1 cellular context compared by ENCODE assay signal in the genomic region with DNA sequence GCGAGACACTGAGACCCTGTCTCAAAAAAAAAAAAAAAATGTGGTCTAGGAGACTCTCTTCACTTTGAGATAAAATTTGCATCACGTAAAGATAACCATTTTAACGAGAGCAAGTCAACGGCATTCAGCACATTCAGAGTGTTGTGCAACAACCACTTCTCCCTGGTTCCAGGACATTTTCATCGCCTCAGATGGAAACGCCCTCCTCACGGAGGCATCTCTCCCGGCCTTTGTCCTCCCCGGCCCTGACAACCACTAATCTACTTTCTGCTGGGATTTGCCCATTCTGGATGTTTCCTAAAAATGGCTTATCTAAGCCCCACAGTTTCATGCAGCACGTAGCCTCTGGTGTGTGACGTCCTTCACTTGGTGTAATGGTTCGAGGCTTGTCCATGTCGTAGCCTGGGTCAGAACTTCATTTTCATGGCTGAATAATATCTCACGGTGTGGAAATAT.
TF ChIP-seq lines count a peak whose summit lies in the region.

No MANE protein-coding gene starts in this region.

TF ChIP-seq in K562, 482 proteins besides CTCF, POLR2A, EP300 and RAD21 (continued from another document and continues in another):
- TF ChIP-seq, protein P1, sequence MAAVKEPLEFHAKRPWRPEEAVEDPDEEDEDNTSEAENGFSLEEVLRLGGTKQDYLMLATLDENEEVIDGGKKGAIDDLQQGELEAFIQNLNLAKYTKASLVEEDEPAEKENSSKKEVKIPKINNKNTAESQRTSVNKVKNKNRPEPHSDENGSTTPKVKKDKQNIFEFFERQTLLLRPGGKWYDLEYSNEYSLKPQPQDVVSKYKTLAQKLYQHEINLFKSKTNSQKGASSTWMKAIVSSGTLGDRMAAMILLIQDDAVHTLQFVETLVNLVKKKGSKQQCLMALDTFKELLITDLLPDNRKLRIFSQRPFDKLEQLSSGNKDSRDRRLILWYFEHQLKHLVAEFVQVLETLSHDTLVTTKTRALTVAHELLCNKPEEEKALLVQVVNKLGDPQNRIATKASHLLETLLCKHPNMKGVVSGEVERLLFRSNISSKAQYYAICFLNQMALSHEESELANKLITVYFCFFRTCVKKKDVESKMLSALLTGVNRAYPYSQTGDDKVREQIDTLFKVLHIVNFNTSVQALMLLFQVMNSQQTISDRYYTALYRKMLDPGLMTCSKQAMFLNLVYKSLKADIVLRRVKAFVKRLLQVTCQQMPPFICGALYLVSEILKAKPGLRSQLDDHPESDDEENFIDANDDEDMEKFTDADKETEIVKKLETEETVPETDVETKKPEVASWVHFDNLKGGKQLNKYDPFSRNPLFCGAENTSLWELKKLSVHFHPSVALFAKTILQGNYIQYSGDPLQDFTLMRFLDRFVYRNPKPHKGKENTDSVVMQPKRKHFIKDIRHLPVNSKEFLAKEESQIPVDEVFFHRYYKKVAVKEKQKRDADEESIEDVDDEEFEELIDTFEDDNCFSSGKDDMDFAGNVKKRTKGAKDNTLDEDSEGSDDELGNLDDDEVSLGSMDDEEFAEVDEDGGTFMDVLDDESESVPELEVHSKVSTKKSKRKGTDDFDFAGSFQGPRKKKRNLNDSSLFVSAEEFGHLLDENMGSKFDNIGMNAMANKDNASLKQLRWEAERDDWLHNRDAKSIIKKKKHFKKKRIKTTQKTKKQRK (IDR thresholded peaks at IDR 0.05; ENCODE audit: borderline replicate concordance, low read depth, low read length): no peak
- TF ChIP-seq SUPT5H (IDR thresholded peaks at IDR 0.05) (no peak), ZNF133 (CRISPR knock-in tag; IDR thresholded peaks at IDR 0.05) (no peak), NFIC (IDR thresholded peaks at IDR 0.05) (peak; percentile 41), YBX1 (IDR thresholded peaks at IDR 0.05) (no peak), XRCC4 (IDR thresholded peaks at IDR 0.05; ENCODE audit: extremely low read depth, insufficient read depth, insufficient read length) (no peak), KAT2B (IDR thresholded peaks at IDR 0.05; ENCODE audit: low read depth, low read length) (no peak), ZNF695 (CRISPR knock-in tag; IDR thresholded peaks at IDR 0.05) (no peak), ZZZ3 (IDR thresholded peaks at IDR 0.05) (no peak), SIN3A (IDR thresholded peaks at IDR 0.05; ENCODE audit: borderline replicate concordance in 2 of 2, control insufficient read depth in 1 of 2, low read depth in 2 of 2, low read length in 2 of 2) (no peak), CBX5 (IDR thresholded peaks at IDR 0.05; ENCODE audit: borderline replicate concordance, low read depth) (no peak), YY1 (IDR thresholded peaks at IDR 0.05; ENCODE audit: borderline replicate concordance in 1 of 3, control insufficient read depth in 1 of 3, extremely low read depth in 1 of 3, insufficient read depth in 3 of 3, insufficient read length in 1 of 3, insufficient replicate concordance in 2 of 3, low read depth in 1 of 3, low read length in 2 of 3) (no peak), PPARD (CRISPR knock-in tag; IDR thresholded peaks at IDR 0.05) (no peak), ZNF263 (CRISPR knock-in tag; IDR thresholded peaks at IDR 0.05; ENCODE audit: borderline replicate concordance) (no peak), ZNF143 (CRISPR knock-in tag; IDR thresholded peaks at IDR 0.05) (no peak), NELFE (IDR thresholded peaks at IDR 0.05; ENCODE audit: insufficient read depth, insufficient read length) (no peak), ZC3H11A (IDR thresholded peaks at IDR 0.05; ENCODE audit: low read depth, low read length) (no peak)
- TF ChIP-seq, protein P2, sequence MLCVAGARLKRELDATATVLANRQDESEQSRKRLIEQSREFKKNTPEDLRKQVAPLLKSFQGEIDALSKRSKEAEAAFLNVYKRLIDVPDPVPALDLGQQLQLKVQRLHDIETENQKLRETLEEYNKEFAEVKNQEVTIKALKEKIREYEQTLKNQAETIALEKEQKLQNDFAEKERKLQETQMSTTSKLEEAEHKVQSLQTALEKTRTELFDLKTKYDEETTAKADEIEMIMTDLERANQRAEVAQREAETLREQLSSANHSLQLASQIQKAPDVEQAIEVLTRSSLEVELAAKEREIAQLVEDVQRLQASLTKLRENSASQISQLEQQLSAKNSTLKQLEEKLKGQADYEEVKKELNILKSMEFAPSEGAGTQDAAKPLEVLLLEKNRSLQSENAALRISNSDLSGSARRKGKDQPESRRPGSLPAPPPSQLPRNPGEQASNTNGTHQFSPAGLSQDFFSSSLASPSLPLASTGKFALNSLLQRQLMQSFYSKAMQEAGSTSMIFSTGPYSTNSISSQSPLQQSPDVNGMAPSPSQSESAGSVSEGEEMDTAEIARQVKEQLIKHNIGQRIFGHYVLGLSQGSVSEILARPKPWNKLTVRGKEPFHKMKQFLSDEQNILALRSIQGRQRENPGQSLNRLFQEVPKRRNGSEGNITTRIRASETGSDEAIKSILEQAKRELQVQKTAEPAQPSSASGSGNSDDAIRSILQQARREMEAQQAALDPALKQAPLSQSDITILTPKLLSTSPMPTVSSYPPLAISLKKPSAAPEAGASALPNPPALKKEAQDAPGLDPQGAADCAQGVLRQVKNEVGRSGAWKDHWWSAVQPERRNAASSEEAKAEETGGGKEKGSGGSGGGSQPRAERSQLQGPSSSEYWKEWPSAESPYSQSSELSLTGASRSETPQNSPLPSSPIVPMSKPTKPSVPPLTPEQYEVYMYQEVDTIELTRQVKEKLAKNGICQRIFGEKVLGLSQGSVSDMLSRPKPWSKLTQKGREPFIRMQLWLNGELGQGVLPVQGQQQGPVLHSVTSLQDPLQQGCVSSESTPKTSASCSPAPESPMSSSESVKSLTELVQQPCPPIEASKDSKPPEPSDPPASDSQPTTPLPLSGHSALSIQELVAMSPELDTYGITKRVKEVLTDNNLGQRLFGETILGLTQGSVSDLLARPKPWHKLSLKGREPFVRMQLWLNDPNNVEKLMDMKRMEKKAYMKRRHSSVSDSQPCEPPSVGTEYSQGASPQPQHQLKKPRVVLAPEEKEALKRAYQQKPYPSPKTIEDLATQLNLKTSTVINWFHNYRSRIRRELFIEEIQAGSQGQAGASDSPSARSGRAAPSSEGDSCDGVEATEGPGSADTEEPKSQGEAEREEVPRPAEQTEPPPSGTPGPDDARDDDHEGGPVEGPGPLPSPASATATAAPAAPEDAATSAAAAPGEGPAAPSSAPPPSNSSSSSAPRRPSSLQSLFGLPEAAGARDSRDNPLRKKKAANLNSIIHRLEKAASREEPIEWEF (CRISPR knock-in tag; IDR thresholded peaks at IDR 0.05): no peak
- TF ChIP-seq, protein P3, sequence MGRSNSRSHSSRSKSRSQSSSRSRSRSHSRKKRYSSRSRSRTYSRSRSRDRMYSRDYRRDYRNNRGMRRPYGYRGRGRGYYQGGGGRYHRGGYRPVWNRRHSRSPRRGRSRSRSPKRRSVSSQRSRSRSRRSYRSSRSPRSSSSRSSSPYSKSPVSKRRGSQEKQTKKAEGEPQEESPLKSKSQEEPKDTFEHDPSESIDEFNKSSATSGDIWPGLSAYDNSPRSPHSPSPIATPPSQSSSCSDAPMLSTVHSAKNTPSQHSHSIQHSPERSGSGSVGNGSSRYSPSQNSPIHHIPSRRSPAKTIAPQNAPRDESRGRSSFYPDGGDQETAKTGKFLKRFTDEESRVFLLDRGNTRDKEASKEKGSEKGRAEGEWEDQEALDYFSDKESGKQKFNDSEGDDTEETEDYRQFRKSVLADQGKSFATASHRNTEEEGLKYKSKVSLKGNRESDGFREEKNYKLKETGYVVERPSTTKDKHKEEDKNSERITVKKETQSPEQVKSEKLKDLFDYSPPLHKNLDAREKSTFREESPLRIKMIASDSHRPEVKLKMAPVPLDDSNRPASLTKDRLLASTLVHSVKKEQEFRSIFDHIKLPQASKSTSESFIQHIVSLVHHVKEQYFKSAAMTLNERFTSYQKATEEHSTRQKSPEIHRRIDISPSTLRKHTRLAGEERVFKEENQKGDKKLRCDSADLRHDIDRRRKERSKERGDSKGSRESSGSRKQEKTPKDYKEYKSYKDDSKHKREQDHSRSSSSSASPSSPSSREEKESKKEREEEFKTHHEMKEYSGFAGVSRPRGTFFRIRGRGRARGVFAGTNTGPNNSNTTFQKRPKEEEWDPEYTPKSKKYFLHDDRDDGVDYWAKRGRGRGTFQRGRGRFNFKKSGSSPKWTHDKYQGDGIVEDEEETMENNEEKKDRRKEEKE (IDR thresholded peaks at IDR 0.05; ENCODE audit: borderline replicate concordance in 1 of 2, control insufficient read depth in 1 of 2, low read depth in 2 of 2, low read length in 1 of 2): no peak
- TF ChIP-seq, protein P4, sequence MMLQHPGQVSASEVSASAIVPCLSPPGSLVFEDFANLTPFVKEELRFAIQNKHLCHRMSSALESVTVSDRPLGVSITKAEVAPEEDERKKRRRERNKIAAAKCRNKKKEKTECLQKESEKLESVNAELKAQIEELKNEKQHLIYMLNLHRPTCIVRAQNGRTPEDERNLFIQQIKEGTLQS (IDR thresholded peaks at IDR 0.05): peak; percentile 52
- TF ChIP-seq, protein P4 (CRISPR knock-in tag; conservative IDR thresholded peaks at IDR 0.05): no peak
- TF ChIP-seq, protein P5, sequence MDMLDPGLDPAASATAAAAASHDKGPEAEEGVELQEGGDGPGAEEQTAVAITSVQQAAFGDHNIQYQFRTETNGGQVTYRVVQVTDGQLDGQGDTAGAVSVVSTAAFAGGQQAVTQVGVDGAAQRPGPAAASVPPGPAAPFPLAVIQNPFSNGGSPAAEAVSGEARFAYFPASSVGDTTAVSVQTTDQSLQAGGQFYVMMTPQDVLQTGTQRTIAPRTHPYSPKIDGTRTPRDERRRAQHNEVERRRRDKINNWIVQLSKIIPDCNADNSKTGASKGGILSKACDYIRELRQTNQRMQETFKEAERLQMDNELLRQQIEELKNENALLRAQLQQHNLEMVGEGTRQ (CRISPR knock-in tag; IDR thresholded peaks at IDR 0.05): no peak
- TF ChIP-seq, protein P6, sequence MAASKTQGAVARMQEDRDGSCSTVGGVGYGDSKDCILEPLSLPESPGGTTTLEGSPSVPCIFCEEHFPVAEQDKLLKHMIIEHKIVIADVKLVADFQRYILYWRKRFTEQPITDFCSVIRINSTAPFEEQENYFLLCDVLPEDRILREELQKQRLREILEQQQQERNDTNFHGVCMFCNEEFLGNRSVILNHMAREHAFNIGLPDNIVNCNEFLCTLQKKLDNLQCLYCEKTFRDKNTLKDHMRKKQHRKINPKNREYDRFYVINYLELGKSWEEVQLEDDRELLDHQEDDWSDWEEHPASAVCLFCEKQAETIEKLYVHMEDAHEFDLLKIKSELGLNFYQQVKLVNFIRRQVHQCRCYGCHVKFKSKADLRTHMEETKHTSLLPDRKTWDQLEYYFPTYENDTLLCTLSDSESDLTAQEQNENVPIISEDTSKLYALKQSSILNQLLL (CRISPR knock-in tag; IDR thresholded peaks at IDR 0.05; ENCODE audit: borderline replicate concordance): no peak
- TF ChIP-seq, protein P7, sequence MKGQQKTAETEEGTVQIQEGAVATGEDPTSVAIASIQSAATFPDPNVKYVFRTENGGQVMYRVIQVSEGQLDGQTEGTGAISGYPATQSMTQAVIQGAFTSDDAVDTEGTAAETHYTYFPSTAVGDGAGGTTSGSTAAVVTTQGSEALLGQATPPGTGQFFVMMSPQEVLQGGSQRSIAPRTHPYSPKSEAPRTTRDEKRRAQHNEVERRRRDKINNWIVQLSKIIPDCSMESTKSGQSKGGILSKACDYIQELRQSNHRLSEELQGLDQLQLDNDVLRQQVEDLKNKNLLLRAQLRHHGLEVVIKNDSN (CRISPR knock-in tag; IDR thresholded peaks at IDR 0.05): no peak
- TF ChIP-seq, protein P8, sequence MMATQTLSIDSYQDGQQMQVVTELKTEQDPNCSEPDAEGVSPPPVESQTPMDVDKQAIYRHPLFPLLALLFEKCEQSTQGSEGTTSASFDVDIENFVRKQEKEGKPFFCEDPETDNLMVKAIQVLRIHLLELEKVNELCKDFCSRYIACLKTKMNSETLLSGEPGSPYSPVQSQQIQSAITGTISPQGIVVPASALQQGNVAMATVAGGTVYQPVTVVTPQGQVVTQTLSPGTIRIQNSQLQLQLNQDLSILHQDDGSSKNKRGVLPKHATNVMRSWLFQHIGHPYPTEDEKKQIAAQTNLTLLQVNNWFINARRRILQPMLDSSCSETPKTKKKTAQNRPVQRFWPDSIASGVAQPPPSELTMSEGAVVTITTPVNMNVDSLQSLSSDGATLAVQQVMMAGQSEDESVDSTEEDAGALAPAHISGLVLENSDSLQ (IDR thresholded peaks at IDR 0.05): peak; percentile 41; the same call in 1 of the 2 replicates
